ENCODE assay signal across 21 cellular contexts in the genomic region with DNA sequence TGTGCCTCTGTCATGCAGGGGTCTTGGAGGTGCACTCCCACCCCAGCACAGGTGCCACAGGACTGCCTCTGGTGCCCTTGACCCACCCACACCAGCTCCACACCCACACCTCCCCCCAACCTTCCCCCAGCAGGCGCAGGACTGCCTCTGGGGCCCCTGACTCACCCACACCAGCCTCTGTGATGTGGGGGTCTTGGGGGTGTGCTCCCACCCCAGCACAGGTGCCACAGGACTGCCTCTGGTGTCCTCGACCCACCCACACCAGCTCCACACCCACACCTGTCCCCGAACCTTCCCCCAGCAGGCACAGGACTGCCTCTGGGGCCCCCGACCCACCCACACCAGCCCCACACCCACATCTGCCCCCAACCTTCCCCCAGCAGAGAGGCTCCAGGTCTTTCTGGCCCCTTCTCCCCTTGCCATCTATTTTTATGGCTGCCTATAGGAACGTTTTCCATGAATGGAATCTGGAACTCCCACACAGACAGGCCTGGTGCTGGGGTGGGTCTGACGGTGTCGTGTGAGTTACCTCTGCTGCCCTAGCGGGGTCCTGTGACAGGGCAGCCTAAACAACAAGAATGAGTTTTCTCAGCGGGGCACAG. TPM values are rescaled to one million over a fixed set of nuclear protein-coding genes. Genes with fewer than 3 reads are reported as not detected.
DNase-seq lines count a peak whose midpoint lies in the region; ATAC-seq and TF ChIP-seq lines count a peak whose summit lies in the region.
"Had no signal": no experiment of that assay in that cellular context is flagged by ENCODE, and none has a peak within 500 bp of the region (broad histone marks: within the 10 kb centered on the region; RNA-seq: fewer than 3 reads in every experiment).

No MANE protein-coding gene starts in this region.

- no peaks in the 10 kb centered on the region for H3K36me3 Mint-ChIP-seq in CD4-positive, alpha-beta T cell (ENCODE audit: low read depth)
- H3K36me3 Mint-ChIP-seq in T-helper 17 cell (ENCODE audit: low read depth) (peaks cover 13% of the 10 kb centered on the region), glutamatergic neuron (ENCODE audit: unreplicated experiment) (no peaks in the 10 kb centered on the region)
- H3K36me3 Mint-ChIP-seq in stimulated activated effector memory CD8-positive, alpha-beta T cell treated with anti-CD3 and anti-CD28 coated beads, Interleukin-12 subunit alpha, Interleukin-12 subunit beta, amount 100 ng/mL, for 72 hours, result peaks cover 11% of the 10 kb centered on the region
- no peaks in the 10 kb centered on the region for H3K36me3 Mint-ChIP-seq in T-helper 2 cell treated with Interferon-gamma antibody and Interleukin-4, amounts not matched to agents 5 μg/mL and 100 μg/mL, for 36 hours (ENCODE audit: low read depth)
- H3K36me3 Mint-ChIP-seq: CD8-positive, alpha-beta T cell had no signal

- H3K27me3 Mint-ChIP-seq in CD4-positive, alpha-beta T cell, result peaks cover 83% of the 10 kb centered on the region
- H3K27me3 Mint-ChIP-seq in T-helper 17 cell (peaks cover 73% of the 10 kb centered on the region), glutamatergic neuron (ENCODE audit: unreplicated experiment) (peaks cover 10% of the 10 kb centered on the region)
- peaks cover 71% of the 10 kb centered on the region for H3K27me3 Mint-ChIP-seq in T-helper 2 cell treated with Interferon-gamma antibody and Interleukin-4, amounts not matched to agents 5 μg/mL and 100 μg/mL, for 36 hours (ENCODE audit: low read depth)

- peak overlapping the region; percentile 33 for H3K27ac Mint-ChIP-seq in CD4-positive, alpha-beta T cell
- H3K27ac Mint-ChIP-seq in T-helper 17 cell (peak overlapping the region; percentile 14), glutamatergic neuron (ENCODE audit: unreplicated experiment) (peak overlapping the region; percentile 66)
- H3K27ac Mint-ChIP-seq in stimulated activated effector memory CD8-positive, alpha-beta T cell treated with anti-CD3 and anti-CD28 coated beads, Interleukin-12 subunit alpha, Interleukin-12 subunit beta, amount 100 ng/mL, for 72 hours, result peak overlapping the region; percentile 71
- no peak overlapping the region for H3K27ac Mint-ChIP-seq in T-helper 2 cell treated with Interferon-gamma antibody and Interleukin-4, amounts not matched to agents 5 μg/mL and 100 μg/mL, for 36 hours
- H3K27ac Mint-ChIP-seq: CD8-positive, alpha-beta T cell; GM23338 had no signal

- peaks cover 74% of the 10 kb centered on the region for H3K27me3 ChIP-seq in CD4-positive, alpha-beta T cell (ENCODE audit: control insufficient read depth, insufficient read depth, low read length)

- no peaks in the 10 kb centered on the region for H3K9me3 Mint-ChIP-seq in CD4-positive, alpha-beta T cell
- peaks cover 17% of the 10 kb centered on the region for H3K9me3 Mint-ChIP-seq in glutamatergic neuron (ENCODE audit: unreplicated experiment)
- H3K9me3 Mint-ChIP-seq in stimulated activated effector memory CD8-positive, alpha-beta T cell treated with anti-CD3 and anti-CD28 coated beads, Interleukin-12 subunit alpha, Interleukin-12 subunit beta, amount 100 ng/mL, for 72 hours, result no peaks in the 10 kb centered on the region
- no peaks in the 10 kb centered on the region for H3K9me3 Mint-ChIP-seq in T-helper 2 cell treated with Interferon-gamma antibody and Interleukin-4, amounts not matched to agents 5 μg/mL and 100 μg/mL, for 36 hours
- H3K9me3 Mint-ChIP-seq: CD8-positive, alpha-beta T cell had no signal

- no peak for DNase-seq in CD4-positive, alpha-beta T cell
- DNase-seq in T-helper 17 cell (no peak), glutamatergic neuron (no peak), D341Med (ENCODE audit: low spot score) (no peak)
- DNase-seq in stimulated activated effector memory CD8-positive, alpha-beta T cell treated with anti-CD3 and anti-CD28 coated beads, Interleukin-12 subunit alpha, Interleukin-12 subunit beta, amount 100 ng/mL, for 72 hours (ENCODE audit: low spot score in 2 of 2), result no peak
- no peak for DNase-seq in T-helper 2 cell treated with Interferon-gamma antibody and Interleukin-4, amounts not matched to agents 5 μg/mL and 100 μg/mL, for 36 hours (ENCODE audit: low spot score)
- DNase-seq in activated CD4-positive, CD25-positive, alpha-beta regulatory T cell (lab: John Stamatoyannopoulos, UW), result no peak
- DNase-seq: BE2C; CD8-positive, alpha-beta T cell; DMS153; HCEC 1CT; NCI-H1092 treated with DMSO at 0.1 percent for 48 hours; NCI-H2029 treated with DMSO at 0.1 percent for 48 hours; NCI-H2171; NCI-H524 treated with DMSO at 0.1 percent for 48 hours; Right ventricle myocardium superior had no signal

- CTCF ChIA-PET in CD4-positive, alpha-beta T cell (lab: Charles Lee), result interaction anchor here (3.3 kb wide), 1 partner anchor 33 kb away, joined by 24 read pairs; no protein-coding TSS in a partner anchor

- H3K27ac ChIP-seq in CD4-positive, alpha-beta T cell (ENCODE audit: low read depth, low read length), result no peak overlapping the region
- H3K27ac ChIP-seq: A549, KMS-11 had no signal

- ATAC-seq in CD4-positive, alpha-beta T cell (ENCODE audit: poor library complexity), result no peak
- no peak for ATAC-seq in T-helper 17 cell
- no peak for ATAC-seq in stimulated activated effector memory CD8-positive, alpha-beta T cell treated with anti-CD3 and anti-CD28 coated beads, Interleukin-12 subunit alpha, Interleukin-12 subunit beta, amount 100 ng/mL, for 72 hours
- ATAC-seq: A549; CD8-positive, alpha-beta T cell; GM23338 had no signal

- POLR2A ChIA-PET in CD4-positive, alpha-beta T cell (lab: Charles Lee), result no interaction called here

- intact Hi-C loops in CD4-positive, alpha-beta T cell (cut with DNase I, micrococcal nuclease), result no loop called here

- H3K9me3 ChIP-seq in CD4-positive, alpha-beta T cell (ENCODE audit: control insufficient read depth, low read length), result no peaks in the 10 kb centered on the region
- H3K9me3 ChIP-seq in T-helper 17 cell (ENCODE audit: control insufficient read depth, low read length, poor library complexity, severe bottlenecking), result no peaks in the 10 kb centered on the region
- H3K9me3 ChIP-seq: A549, BE2C had no signal

- no peak for TF ChIP-seq CTCF in CD4-positive, alpha-beta T cell (IDR thresholded peaks at IDR 0.05)
- TF ChIP-seq CTCF in glutamatergic neuron (IDR thresholded peaks at IDR 0.05; ENCODE audit: partially characterized antibody, unreplicated experiment), result no peak

- peaks cover 46% of the 10 kb centered on the region for H3K4me1 Mint-ChIP-seq in CD4-positive, alpha-beta T cell (ENCODE audit: low read depth)
- H3K4me1 Mint-ChIP-seq in T-helper 17 cell, result peaks cover 26% of the 10 kb centered on the region
- H3K4me1 Mint-ChIP-seq in glutamatergic neuron (ENCODE audit: low read depth, unreplicated experiment), result peaks cover 32% of the 10 kb centered on the region
- peaks cover 40% of the 10 kb centered on the region for H3K4me1 Mint-ChIP-seq in stimulated activated effector memory CD8-positive, alpha-beta T cell treated with anti-CD3 and anti-CD28 coated beads, Interleukin-12 subunit alpha, Interleukin-12 subunit beta, amount 100 ng/mL, for 72 hours
- H3K4me1 Mint-ChIP-seq in T-helper 2 cell treated with Interferon-gamma antibody and Interleukin-4, amounts not matched to agents 5 μg/mL and 100 μg/mL, for 36 hours (ENCODE audit: low read depth), result peaks cover 37% of the 10 kb centered on the region

- H3K4me3 Mint-ChIP-seq in CD4-positive, alpha-beta T cell, result no peak overlapping the region
- H3K4me3 Mint-ChIP-seq in T-helper 17 cell (peak overlapping the region; percentile 9), glutamatergic neuron (ENCODE audit: unreplicated experiment) (peak overlapping the region; percentile 42)
- no peak overlapping the region for H3K4me3 Mint-ChIP-seq in stimulated activated effector memory CD8-positive, alpha-beta T cell treated with anti-CD3 and anti-CD28 coated beads, Interleukin-12 subunit alpha, Interleukin-12 subunit beta, amount 100 ng/mL, for 72 hours
- no peak overlapping the region for H3K4me3 Mint-ChIP-seq in T-helper 2 cell treated with Interferon-gamma antibody and Interleukin-4, amounts not matched to agents 5 μg/mL and 100 μg/mL, for 36 hours
- H3K4me3 Mint-ChIP-seq: CD8-positive, alpha-beta T cell; GM23338 had no signal

RNA-seq across cellular contexts. Expression of gene SLC17A9, which starts 23.4 kb away (rescaled TPM):
- 1 to 10 TPM; 3.5 to 5.5 TPM for total RNA-seq in CD4-positive, alpha-beta T cell
- total RNA-seq in T-helper 17 cell (1 to 10 TPM in 1 of 2 donors, under 1 TPM in 1; 0.89 to 2.4 TPM), glutamatergic neuron (ENCODE audit: unreplicated experiment) (1.8 TPM)

RNA-seq across cellular contexts. Expression of gene BHLHE23, which starts 30.9 kb away (rescaled TPM):
- not detected for total RNA-seq in CD4-positive, alpha-beta T cell
- total RNA-seq in T-helper 17 cell (not detected), glutamatergic neuron (ENCODE audit: unreplicated experiment) (23.9 TPM)
- total RNA-seq: G401, Right ventricle myocardium superior, RPMI7951 had no signal

RNA-seq across cellular contexts. Expression of gene GID8, which starts 38.0 kb away (rescaled TPM):
- total RNA-seq in CD4-positive, alpha-beta T cell, result 10 to 100 TPM; 39.6 to 46.1 TPM
- total RNA-seq in T-helper 17 cell, result 10 to 100 TPM; 33.4 to 39.9 TPM
- 57.8 TPM for total RNA-seq in glutamatergic neuron (ENCODE audit: unreplicated experiment)

RNA-seq across cellular contexts. Expression of gene DIDO1, which starts 49.6 kb away (rescaled TPM):
- total RNA-seq in CD4-positive, alpha-beta T cell, result 10 to 100 TPM; 51.9 to 54.3 TPM
- total RNA-seq in T-helper 17 cell (10 to 100 TPM; 58.3 to 65.7 TPM), glutamatergic neuron (ENCODE audit: unreplicated experiment) (77.8 TPM)

Comparison
In these comparisons a context has a peak if more than half of its experiments do, and no peak if none do; other contexts are left out.
1. H3K4me3 Mint-ChIP-seq: peak in T-helper 17 cell (single experiment) and glutamatergic neuron (single experiment); none in CD4-positive, alpha-beta T cell (single experiment), stimulated activated effector memory CD8-positive, alpha-beta T cell treated with anti-CD3 and anti-CD28 coated beads, Interleukin-12 subunit alpha, Interleukin-12 subunit beta, amount 100 ng/mL, for 72 hours (single experiment) and T-helper 2 cell treated with Interferon-gamma antibody and Interleukin-4, amounts not matched to agents 5 μg/mL and 100 μg/mL, for 36 hours (single experiment).
2. RNA of gene BHLHE23, which starts 30.9 kb away (total RNA-seq): 23.9 TPM in glutamatergic neuron (single experiment); not detected in CD4-positive, alpha-beta T cell and not detected in T-helper 17 cell; every median in the first group is over 10 times any median in the second.